In genomic region chr18:54551590-54551989, GRCh38 we compare ENCODE assay signal across 1 cellular context.
TF ChIP-seq lines count a peak whose summit lies in the region.

No MANE protein-coding gene starts in this region.

TF ChIP-seq in HEK293, 187 proteins besides CTCF, POLR2A, EP300 and RAD21 (continued from another document):
- TF ChIP-seq PRDM10 (tag by site-specific recombination; IDR thresholded peaks at IDR 0.05) (no peak), MYNN (tag by site-specific recombination; IDR thresholded peaks at IDR 0.05; ENCODE audit: borderline replicate concordance) (no peak), ZNF621 (tag by site-specific recombination; IDR thresholded peaks at IDR 0.05) (no peak), ZNF302 (tag by site-specific recombination; IDR thresholded peaks at IDR 0.05; ENCODE audit: low read depth) (no peak)
